16 cellular contexts compared by ENCODE assay signal in the genomic region with DNA sequence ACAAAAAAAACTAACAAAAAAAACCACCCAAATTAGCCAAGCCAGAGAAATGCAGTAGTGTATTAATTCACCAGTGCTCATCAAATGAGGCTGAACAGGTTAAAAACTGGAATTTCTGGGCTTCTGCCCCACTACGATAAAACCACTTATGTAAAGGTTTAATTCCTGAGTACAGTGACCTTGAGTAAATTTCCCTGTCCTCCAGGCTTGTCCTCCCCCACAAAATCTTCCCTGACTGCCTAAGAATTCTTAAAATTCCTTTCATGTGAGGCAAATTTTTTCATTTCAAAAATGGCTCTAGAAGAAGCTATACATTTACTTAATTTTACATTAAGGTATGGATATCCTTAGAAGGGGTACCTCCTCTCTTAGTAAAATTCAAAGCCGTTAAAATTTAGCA.
DNase-seq lines count a peak whose midpoint lies in the region; ATAC-seq and TF ChIP-seq lines count a peak whose summit lies in the region.
"Had no signal": no experiment of that assay in that cellular context is flagged by ENCODE, and none has a peak within 500 bp of the region (broad histone marks: within the 10 kb centered on the region; RNA-seq: fewer than 3 reads in every experiment).

No MANE protein-coding gene starts in this region.

- TF ChIP-seq CTCF in astrocyte of the spinal cord (IDR thresholded peaks at IDR 0.05; ENCODE audit: low read depth, low read length) (no peak), prostate gland (IDR thresholded peaks at IDR 0.05) (no peak)

- no peak overlapping the region for H3K4me3 ChIP-seq in astrocyte of the spinal cord (ENCODE audit: low read depth, low read length)
- H3K4me3 ChIP-seq in mesodermal cell (ENCODE audit: extremely low read depth, insufficient read depth, low read length, poor library complexity, severe bottlenecking) = no peak overlapping the region
- H3K4me3 ChIP-seq in prostate gland = no peak overlapping the region
- H3K4me3 ChIP-seq: coronary artery, heart right ventricle had no signal

- H3K4me1 Mint-ChIP-seq in T-helper 17 cell = no peaks in the 10 kb centered on the region
- H3K4me1 Mint-ChIP-seq: naive B cell had no signal

- H3K36me3 ChIP-seq in mesodermal cell (ENCODE audit: control insufficient read depth, insufficient read depth, low read length) (no peaks in the 10 kb centered on the region), prostate gland (no peaks in the 10 kb centered on the region)
- H3K36me3 ChIP-seq: heart right ventricle had no signal

- WGBS in mesodermal cell (ENCODE audit: insufficient coverage in 2 of 2), 2 experiments = 60 to 67% methylated on average over 1 of the region's 2 CpGs
- 55% methylated on average over 2 of the region's 2 CpGs for WGBS in prostate gland

- no peak overlapping the region for H3K27ac Mint-ChIP-seq in T-helper 17 cell
- H3K27ac Mint-ChIP-seq: naive B cell had no signal

- DNase-seq in AG08395 (ENCODE audit: low spot score) (peak; percentile 38), HT1080 (ENCODE audit: low read depth) (peak; percentile 18), astrocyte of the spinal cord (ENCODE audit: low read depth, low spot score) (peak; percentile 17), T-helper 17 cell (no peak), NCI-H774 (lab: John Stamatoyannopoulos, UW) (no peak), prostate gland (ENCODE audit: low spot score) (no peak)
- DNase-seq: activated CD4-positive, alpha-beta T cell treated with anti-CD3 and anti-CD28 coated beads, Interleukin-2, amount 50 U/mL, for 48 hours; Calu3; heart right ventricle; left colon; naive B cell; NCI-H1105; SIG-M5 had no signal

- TF ChIP-seq POLR2A in prostate gland (IDR thresholded peaks at IDR 0.05) = no peak

- H3K27me3 ChIP-seq in prostate gland (replicated peaks; ENCODE audit: insufficient read depth) = no peaks in the 10 kb centered on the region
- H3K27me3 ChIP-seq: heart right ventricle had no signal

- no peaks in the 10 kb centered on the region for H3K36me3 Mint-ChIP-seq in T-helper 17 cell (ENCODE audit: low read depth)
- H3K36me3 Mint-ChIP-seq: naive B cell had no signal

- no peaks in the 10 kb centered on the region for H3K27me3 Mint-ChIP-seq in T-helper 17 cell
- H3K27me3 Mint-ChIP-seq: naive B cell had no signal

- intact Hi-C loops in prostate gland (cut with DNase I) = no loop called here

- no peak for ATAC-seq in T-helper 17 cell
- no peak for ATAC-seq in HG03139 (IDR thresholded peaks at IDR 0.05; ENCODE audit: unreplicated experiment)
- ATAC-seq: heart right ventricle, left colon had no signal

- peak overlapping the region; percentile 52 for H3K27ac ChIP-seq in mesodermal cell (ENCODE audit: low read depth, low read length, severe bottlenecking)
- H3K27ac ChIP-seq in prostate gland = no peak overlapping the region
- H3K27ac ChIP-seq: coronary artery, heart right ventricle had no signal

- no peaks in the 10 kb centered on the region for H3K9me3 ChIP-seq in mesodermal cell (ENCODE audit: control insufficient read depth, low read length)
- no peaks in the 10 kb centered on the region for H3K9me3 ChIP-seq in T-helper 17 cell (ENCODE audit: control insufficient read depth, low read length, poor library complexity, severe bottlenecking)
- no peaks in the 10 kb centered on the region for H3K9me3 ChIP-seq in prostate gland
- H3K9me3 ChIP-seq: heart right ventricle had no signal

- no peak overlapping the region for H3K4me3 Mint-ChIP-seq in T-helper 17 cell
- H3K4me3 Mint-ChIP-seq: naive B cell had no signal

- peaks cover 3% of the 10 kb centered on the region for H3K4me1 ChIP-seq in mesodermal cell (ENCODE audit: control insufficient read depth, insufficient read depth, low read length, poor library complexity, severe bottlenecking)
- no peaks in the 10 kb centered on the region for H3K4me1 ChIP-seq in prostate gland (replicated peaks)
- H3K4me1 ChIP-seq: heart right ventricle had no signal

- in situ Hi-C loops in astrocyte of the spinal cord (cut with HindIII; ENCODE audit: low sequenced_read_pairs) = no loop called here

Comparison
In these comparisons a context has a peak if more than half of its experiments do, and no peak if none do; other contexts are left out.
1. DNase-seq: peak in AG08395 (single experiment), HT1080 (single experiment) and astrocyte of the spinal cord (single experiment); none in T-helper 17 cell (0 of 3), NCI-H774 (single experiment) and prostate gland (single experiment).